9 cellular contexts compared by ENCODE assay signal in the genomic region with DNA sequence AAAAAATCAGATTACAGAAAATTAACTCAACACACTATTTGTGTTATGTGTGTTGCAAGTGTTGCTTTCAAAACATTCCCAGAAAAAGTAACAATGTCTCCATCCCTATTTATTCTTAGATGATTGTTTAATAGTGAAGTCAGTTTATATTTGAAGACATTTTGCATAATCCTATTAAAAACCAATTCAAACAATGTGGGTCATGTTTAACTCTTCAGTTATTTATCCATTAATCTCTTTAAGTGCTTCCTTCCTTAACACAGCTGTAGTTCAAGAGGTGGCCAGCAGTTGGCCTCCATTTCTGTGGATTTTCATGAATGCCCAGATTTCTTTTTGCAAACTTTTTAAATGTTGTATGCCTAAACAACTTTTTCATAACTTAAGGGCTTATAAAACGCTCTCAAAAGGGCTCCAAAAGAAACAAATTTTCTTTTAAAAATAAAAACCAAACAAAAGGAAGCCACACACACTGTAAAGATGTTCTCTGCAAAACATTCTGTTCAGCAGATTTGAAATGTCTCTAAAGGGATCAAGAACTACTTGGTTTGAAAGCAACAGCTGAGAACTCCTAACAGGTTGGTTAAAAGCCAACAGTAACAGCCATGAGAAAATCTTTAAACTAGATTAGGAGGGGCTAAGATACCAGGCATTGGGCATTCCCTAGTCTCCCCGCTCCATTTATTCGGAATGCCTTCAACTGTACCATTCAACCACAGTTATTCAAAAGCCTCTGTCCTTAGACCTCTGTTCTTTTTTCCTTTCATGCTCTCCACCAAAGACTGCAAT.
DNase-seq lines count a peak whose midpoint lies in the region; ATAC-seq and TF ChIP-seq lines count a peak whose summit lies in the region.
"Had no signal": no experiment of that assay in that cellular context is flagged by ENCODE, and none has a peak within 500 bp of the region (broad histone marks: within the 10 kb centered on the region; RNA-seq: fewer than 3 reads in every experiment).

No MANE protein-coding gene starts in this region.

- H3K27me3 ChIP-seq in GM23338 (ENCODE audit: insufficient read depth) (no peaks in the 10 kb centered on the region), RWPE2 (ENCODE audit: insufficient read depth, poor library complexity, severe bottlenecking) (no peaks in the 10 kb centered on the region), tibial artery (no peaks in the 10 kb centered on the region)
- H3K27me3 ChIP-seq: right atrium auricular region had no signal

- H3K4me1 ChIP-seq in GM23338 (ENCODE audit: insufficient read depth) (no peaks in the 10 kb centered on the region), RWPE2 (ENCODE audit: insufficient read depth, poor library complexity, severe bottlenecking) (peaks cover 8% of the 10 kb centered on the region), tibial artery (peaks cover 0 to 66% (median 32%) of the 10 kb centered on the region in 4 donors)

- no peak overlapping the region for H2AFZ ChIP-seq in GM23338

- no peak overlapping the region for H3K4me3 Mint-ChIP-seq in GM23338
- H3K4me3 Mint-ChIP-seq: stimulated activated naive B cell treated with anti-CD40 and anti-IgM and Interleukin-4, amounts not matched to agents 10 μg/mL and 1 μg/mL and 100 μg/mL, for 72 hours had no signal

- H3K9me3 Mint-ChIP-seq in GM23338 = no peaks in the 10 kb centered on the region

- TF ChIP-seq CTCF in GM23338 (conservative IDR thresholded peaks at IDR 0.05; ENCODE audit: low read depth in 2 of 2) (peak; percentile 22 to 49; a peak in 3 of 4 replicates), RWPE2 (IDR thresholded peaks at IDR 0.05; ENCODE audit: poor library complexity, severe bottlenecking) (peak; percentile 22), foreskin fibroblast (IDR thresholded peaks at IDR 0.05; ENCODE audit: low read depth, low read length) (peak; percentile 29), tibial artery (IDR thresholded peaks at IDR 0.05) (peak in 1 of 2 experiments; percentile 36)

- intact Hi-C loops in tibial artery (cut with DNase I; ENCODE audit: low total_unique reads) = no loop called here

- ATAC-seq in GM23338 (no peak; the same call in 2 of the 3 replicates), RWPE2 (ENCODE audit: low read depth) (no peak)
- ATAC-seq: stimulated activated naive B cell treated with anti-CD40 and anti-IgM and Interleukin-4, amounts not matched to agents 10 μg/mL and 1 μg/mL and 100 μg/mL, for 72 hours had no signal

- H3K27ac ChIP-seq in GM23338 (ENCODE audit: low read depth) (no peak overlapping the region), RWPE2 (ENCODE audit: poor library complexity, severe bottlenecking) (no peak overlapping the region), tibial artery (peak overlapping the region; percentile 74 to 84)
- H3K27ac ChIP-seq: right atrium auricular region had no signal

- DNase-seq in GM23338 (ENCODE audit: low spot score) (peak; percentile 28), RWPE2 (ENCODE audit: low spot score) (no peak), foreskin fibroblast (peak; percentile 28 to 65), tibial artery (no peak), NCI-H2171 treated with DMSO at 0.1 percent for 48 hours (lab: John Stamatoyannopoulos, UW) (no peak), COLO668 (lab: John Stamatoyannopoulos, UW; ENCODE audit: unreplicated experiment) (no peak)
- DNase-seq in activated CD4-positive, alpha-beta T cell treated with anti-CD3 and anti-CD28 coated beads for 48 hours = no peak
- DNase-seq: stimulated activated naive B cell treated with anti-CD40 and anti-IgM and Interleukin-4, amounts not matched to agents 10 μg/mL and 1 μg/mL and 100 μg/mL, for 72 hours had no signal

- no peaks in the 10 kb centered on the region for H4K20me1 ChIP-seq in GM23338 (replicated peaks; ENCODE audit: insufficient read depth)

- no peaks in the 10 kb centered on the region for H3K9me2 ChIP-seq in GM23338 (ENCODE audit: insufficient read depth)

- H3K36me3 ChIP-seq in GM23338 (ENCODE audit: insufficient read depth) (no peaks in the 10 kb centered on the region), RWPE2 (ENCODE audit: low read depth) (0 out of 2 replicates have a peak, but pooled peaks cover 2% of the 10 kb centered on the region), tibial artery (no peaks in the 10 kb centered on the region)
- H3K36me3 ChIP-seq: right atrium auricular region had no signal

- H3K27ac Mint-ChIP-seq in GM23338 = no peak overlapping the region
- H3K27ac Mint-ChIP-seq: stimulated activated naive B cell treated with anti-CD40 and anti-IgM and Interleukin-4, amounts not matched to agents 10 μg/mL and 1 μg/mL and 100 μg/mL, for 72 hours had no signal

- H3K27me3 Mint-ChIP-seq in GM23338 (ENCODE audit: insufficient read depth, low read depth, poor library complexity) = no peaks in the 10 kb centered on the region
- H3K27me3 Mint-ChIP-seq: stimulated activated naive B cell treated with anti-CD40 and anti-IgM and Interleukin-4, amounts not matched to agents 10 μg/mL and 1 μg/mL and 100 μg/mL, for 72 hours had no signal

- H3K4me3 ChIP-seq in GM23338 = no peak overlapping the region
- H3K4me3 ChIP-seq in RWPE2 (ENCODE audit: severe bottlenecking) = no peak overlapping the region
- no peak overlapping the region for H3K4me3 ChIP-seq in foreskin fibroblast (ENCODE audit: low read depth in 1 of 2, low read length in 2 of 2)
- no peak overlapping the region for H3K4me3 ChIP-seq in tibial artery
- H3K4me3 ChIP-seq: right atrium auricular region had no signal

- H3K9me3 ChIP-seq in RWPE2 (ENCODE audit: severe bottlenecking) = peaks cover 3% of the 10 kb centered on the region
- no peaks in the 10 kb centered on the region for H3K9me3 ChIP-seq in tibial artery
- H3K9me3 ChIP-seq: right atrium auricular region had no signal

- H3F3A ChIP-seq in GM23338 (replicated peaks; ENCODE audit: low read depth) = no peaks in the 10 kb centered on the region

- no peak overlapping the region for H3K4me2 ChIP-seq in GM23338

- H3K36me3 Mint-ChIP-seq in GM23338 (ENCODE audit: low read depth) = peaks cover 15% of the 10 kb centered on the region; the same call in 2 of the 3 replicates

- no peaks in the 10 kb centered on the region for H3K4me1 Mint-ChIP-seq in GM23338

- no peaks in the 10 kb centered on the region for H3K79me2 ChIP-seq in GM23338 (replicated peaks; ENCODE audit: insufficient read depth)

TF ChIP-seq in GM23338, 12 proteins besides CTCF, POLR2A, EP300 and RAD21:
- TF ChIP-seq STAT1 (IDR thresholded peaks at IDR 0.05; ENCODE audit: unreplicated experiment) (no peak), NANOG (IDR thresholded peaks at IDR 0.05; ENCODE audit: borderline replicate concordance) (no peak)

Comparison
In these comparisons a context has a peak if more than half of its experiments do, and no peak if none do; other contexts are left out.
1. DNase-seq: peak in GM23338 (single experiment) and foreskin fibroblast (2 of 2); none in RWPE2 (single experiment), tibial artery (0 of 2), NCI-H2171 treated with DMSO at 0.1 percent for 48 hours (single experiment), COLO668 (single experiment) and activated CD4-positive, alpha-beta T cell treated with anti-CD3 and anti-CD28 coated beads for 48 hours (single experiment).
2. H3K27ac ChIP-seq: peak in tibial artery (2 of 2); none in GM23338 (single experiment) and RWPE2 (single experiment).